Comparison of ENCODE assay signal across 23 cellular contexts in genomic region chr2:11422491-11422865, GRCh38.
"Had no signal": no experiment of that assay in that cellular context is flagged by ENCODE, and none has a peak within 500 bp of the region (broad histone marks: within the 10 kb centered on the region; RNA-seq: fewer than 3 reads in every experiment).

No MANE protein-coding gene starts in this region.

- H3K27me3 ChIP-seq: hepatocyte, ovary, testis, tibial artery had no signal

- H3K27ac Mint-ChIP-seq: effector memory CD8-positive, alpha-beta T cell; memory B cell; natural killer cell; stimulated activated naive CD8-positive, alpha-beta T cell treated with anti-CD3 and anti-CD28 coated beads, Interleukin-15, amount 100 ng/mL, for 72 hours; type B pancreatic cell had no signal

- H2AFZ ChIP-seq: hepatocyte had no signal

- H3K9me3 ChIP-seq: ovary, testis had no signal

- H3K4me3 ChIP-seq: hepatocyte, lung, ovary, testis, tibial artery had no signal

- H3K27ac ChIP-seq: hepatocyte, tibial artery had no signal

- H3K36me3 ChIP-seq: ovary, tibial artery had no signal

- H3K79me2 ChIP-seq: hepatocyte had no signal

- H3K4me2 ChIP-seq: hepatocyte had no signal

- FAIRE-seq: endometrium, frontal cortex, small intestine had no signal

- H3K4me3 Mint-ChIP-seq: effector memory CD8-positive, alpha-beta T cell; memory B cell; natural killer cell; stimulated activated naive CD8-positive, alpha-beta T cell treated with anti-CD3 and anti-CD28 coated beads, Interleukin-15, amount 100 ng/mL, for 72 hours; type B pancreatic cell had no signal

- H3K4me1 Mint-ChIP-seq: memory B cell; natural killer cell; stimulated activated naive CD8-positive, alpha-beta T cell treated with anti-CD3 and anti-CD28 coated beads, Interleukin-15, amount 100 ng/mL, for 72 hours had no signal

- H3K9me3 Mint-ChIP-seq: effector memory CD8-positive, alpha-beta T cell had no signal

- H3K36me3 Mint-ChIP-seq: memory B cell, type B pancreatic cell had no signal

- DNase-seq: caudate nucleus; cerebellar nuclear complex; cortex of kidney; effector memory CD8-positive, alpha-beta T cell; erythroblast; head of caudate nucleus; left colon; natural killer cell; occipital lobe; small intestine; stimulated activated CD4-positive, alpha-beta T cell treated with anti-CD3 and anti-CD28 coated beads, Interleukin-15, amount 100 ng/mL, for 24 hours; stimulated activated CD4-positive, alpha-beta T cell treated with anti-CD3 and anti-CD28 coated beads, Interleukin-2, amount 100 ng/mL, for 48 hours; stimulated activated naive CD4-positive, alpha-beta T cell; stimulated activated naive CD8-positive, alpha-beta T cell treated with anti-CD3 and anti-CD28 coated beads, Interleukin-15, amount 100 ng/mL, for 72 hours; tibial artery had no signal

- ATAC-seq: effector memory CD8-positive, alpha-beta T cell; left colon; natural killer cell; stimulated activated naive CD8-positive, alpha-beta T cell treated with anti-CD3 and anti-CD28 coated beads, Interleukin-15, amount 100 ng/mL, for 72 hours had no signal
